29 cellular contexts compared by ENCODE assay signal in the genomic region with DNA sequence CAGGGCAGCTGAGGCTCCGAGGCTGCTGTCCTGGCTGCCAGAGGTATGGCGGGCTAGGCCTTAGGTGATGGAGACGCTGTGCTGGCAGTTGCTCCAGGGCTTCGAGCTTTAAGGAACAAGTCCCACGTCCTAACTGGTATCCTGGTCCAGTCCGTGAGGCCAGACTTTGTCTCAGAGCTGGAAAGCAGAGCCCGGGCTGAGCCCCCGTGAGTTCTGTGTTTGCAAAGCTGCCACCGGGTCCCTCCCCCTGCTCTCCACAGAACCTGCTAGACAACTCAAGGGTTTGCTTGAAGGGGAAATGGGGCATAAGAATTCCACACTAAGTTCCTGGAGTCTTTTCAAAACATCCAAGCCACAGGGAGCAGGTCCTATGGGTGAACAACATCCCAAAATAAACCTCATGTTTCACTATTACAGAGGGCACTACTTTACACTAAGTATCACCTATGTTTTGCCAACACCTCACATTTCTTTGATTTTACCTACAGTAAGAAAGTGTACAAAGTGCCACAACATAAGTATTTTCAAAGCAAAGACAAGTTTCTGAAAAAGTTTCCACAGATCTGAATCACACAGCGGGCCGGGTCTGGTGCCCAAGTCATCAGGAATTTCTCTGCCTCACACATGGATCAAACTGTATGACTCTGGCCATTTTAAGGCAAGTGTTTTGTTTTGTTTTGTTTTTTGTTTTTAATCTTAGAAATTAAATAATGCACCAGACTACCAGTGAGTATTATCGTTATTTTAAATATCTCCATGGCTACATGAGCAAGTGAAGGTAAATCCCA.
A peak's percentile ranks its signal among the peaks of the same experiment; 100 is the strongest.
DNase-seq lines count a peak whose midpoint lies in the region; ATAC-seq, FAIRE-seq and TF ChIP-seq lines count a peak whose summit lies in the region.
"Had no signal": no experiment of that assay in that cellular context is flagged by ENCODE, and none has a peak within 500 bp of the region (broad histone marks: within the 10 kb centered on the region; RNA-seq: fewer than 3 reads in every experiment).

No MANE protein-coding gene starts in this region.

- peak; percentile 42 for DNase-seq in DMS53 (lab: John Stamatoyannopoulos, UW)
- no peak for DNase-seq in DMS53 treated with DMSO at 0.1 percent for 48 hours (lab: John Stamatoyannopoulos, UW; ENCODE audit: unreplicated experiment)
- DNase-seq in PC-9 = no peak
- peak in 1 of 2 donors; percentile 69 for DNase-seq in left lung
- no peak for DNase-seq in type B pancreatic cell (ENCODE audit: extremely low spot score, unreplicated experiment)
- no peak for DNase-seq in activated naive CD4-positive, alpha-beta T cell treated with anti-CD3 and anti-CD28 coated beads for 36 hours
- no peak for DNase-seq in H54 (ENCODE audit: insufficient read length, low spot score)
- DNase-seq in SK-N-DZ (ENCODE audit: low spot score) = no peak
- DNase-seq: activated B cell treated with CpG ODN at 0.5 μM for 24 hours; activated CD8-positive, alpha-beta memory T cell treated with anti-CD3 and anti-CD28 coated beads, Interleukin-2, amount 50 U/mL, for 4 hours; aorta; caudate nucleus; CD4-positive, alpha-beta T cell; DMS 273 treated with DMSO at 0.1 percent for 48 hours; GDM1; H7; Kasumi-1; MV-4-11; naive B cell; NCI-H1694; NCI-H2227 treated with DMSO at 0.1 percent for 48 hours; Right ventricle myocardium superior; T-helper 9 cell had no signal

- no TSS peak for BruUV-seq in PC-9 (replicated peaks; lab: Mats Ljungman, UMichigan)

- no peaks in the 10 kb centered on the region for H3K9me3 Mint-ChIP-seq in type B pancreatic cell
- H3K9me3 Mint-ChIP-seq in activated naive CD4-positive, alpha-beta T cell treated with anti-CD3 and anti-CD28 coated beads for 36 hours = no peaks in the 10 kb centered on the region
- H3K9me3 Mint-ChIP-seq: activated B cell treated with CpG ODN at 0.5 μM for 24 hours; activated naive CD4-positive, alpha-beta T cell treated with anti-CD3 and anti-CD28 coated beads, Interleukin-2, amount 50 U/mL, for 72 hours; activated T-helper 17 cell treated with anti-CD3 and anti-CD28 coated beads, Interleukin-2, amount 50 U/mL, for 72 hours; CD4-positive, alpha-beta T cell; dendritic cell treated with granulocyte-macrophage colony-stimulating factor and Interleukin-4, amounts not matched to agents 40 ng/mL and 50 ng/mL, for 4 days; naive B cell had no signal

- H3K27me3 ChIP-seq in PC-9 (ENCODE audit: insufficient read depth, low read depth) (no peaks in the 10 kb centered on the region), left lung (no peaks in the 10 kb centered on the region)

- no peak overlapping the region for H3K4me3 ChIP-seq in PC-9
- H3K4me3 ChIP-seq in left lung = no peak overlapping the region

- TF ChIP-seq CTCF in PC-9 (conservative IDR thresholded peaks at IDR 0.05) = no peak
- no peak for TF ChIP-seq CTCF in left lung (IDR thresholded peaks at IDR 0.05)
- TF ChIP-seq CTCF in type B pancreatic cell (conservative IDR thresholded peaks at IDR 0.05) = no peak

- no peak for FAIRE-seq in H54 (lab: Jason Lieb, UNC)
- FAIRE-seq: endometrium, GM18507 had no signal

- no peak overlapping the region for H3K27ac ChIP-seq in PC-9
- peak overlapping the region; percentile 8 to 36 for H3K27ac ChIP-seq in left lung
- H3K27ac ChIP-seq: 22Rv1 had no signal

- H4K20me1 ChIP-seq in PC-9 (ENCODE audit: insufficient read depth) = peaks cover 66% of the 10 kb centered on the region

- H3K36me3 Mint-ChIP-seq in type B pancreatic cell = peaks cover 4% of the 10 kb centered on the region
- H3K36me3 Mint-ChIP-seq in activated naive CD4-positive, alpha-beta T cell treated with anti-CD3 and anti-CD28 coated beads for 36 hours (ENCODE audit: low read depth) = no peaks in the 10 kb centered on the region
- H3K36me3 Mint-ChIP-seq: activated naive CD4-positive, alpha-beta T cell treated with anti-CD3 and anti-CD28 coated beads, Interleukin-2, amount 50 U/mL, for 72 hours; naive B cell had no signal

- H3K4me2 ChIP-seq in PC-9 = 0 out of 2 replicates have a peak overlapping the region, but pooled peaks have one; percentile 4

- H3K79me2 ChIP-seq in PC-9 (ENCODE audit: low read depth) = peaks cover 35% of the 10 kb centered on the region; the same call in 1 of the 2 replicates

- no peaks in the 10 kb centered on the region for H3K27me3 Mint-ChIP-seq in type B pancreatic cell
- H3K27me3 Mint-ChIP-seq in activated naive CD4-positive, alpha-beta T cell treated with anti-CD3 and anti-CD28 coated beads for 36 hours (ENCODE audit: low read depth) = no peaks in the 10 kb centered on the region
- H3K27me3 Mint-ChIP-seq: activated B cell treated with CpG ODN at 0.5 μM for 24 hours; activated T-helper 17 cell treated with anti-CD3 and anti-CD28 coated beads, Interleukin-2, amount 50 U/mL, for 72 hours; CD4-positive, alpha-beta T cell; dendritic cell treated with granulocyte-macrophage colony-stimulating factor and Interleukin-4, amounts not matched to agents 40 ng/mL and 50 ng/mL, for 4 days; naive B cell had no signal

- POLR2A ChIA-PET in PC-9 (lab: Charles Lee; ENCODE audit: unreplicated experiment) = no interaction called here

- H3K4me1 ChIP-seq in PC-9 (replicated peaks; ENCODE audit: insufficient read depth) (peaks cover 10% of the 10 kb centered on the region; the same call in 1 of the 2 replicates), left lung (peaks cover 1 to 33% of the 10 kb centered on the region in 2 donors)

- intact Hi-C loops in PC-9 (cut with micrococcal nuclease; ENCODE audit: unreplicated experiment) (no loop called here), left lung (cut with DNase I) (no loop called here)
- intact Hi-C loops in activated naive CD4-positive, alpha-beta T cell treated with anti-CD3 and anti-CD28 coated beads for 36 hours (cut with micrococcal nuclease) = no loop called here

- H3K9me2 ChIP-seq in PC-9 (ENCODE audit: insufficient read depth) = no peaks in the 10 kb centered on the region

- peaks cover 55% of the 10 kb centered on the region for H3K4me1 Mint-ChIP-seq in type B pancreatic cell (ENCODE audit: unreplicated experiment)
- peaks cover 14% of the 10 kb centered on the region for H3K4me1 Mint-ChIP-seq in activated naive CD4-positive, alpha-beta T cell treated with anti-CD3 and anti-CD28 coated beads for 36 hours (ENCODE audit: low read depth)

- H3K4me3 Mint-ChIP-seq in type B pancreatic cell = peak overlapping the region; percentile 7
- no peak overlapping the region for H3K4me3 Mint-ChIP-seq in activated naive CD4-positive, alpha-beta T cell treated with anti-CD3 and anti-CD28 coated beads for 36 hours
- H3K4me3 Mint-ChIP-seq: activated B cell treated with CpG ODN at 0.5 μM for 24 hours; activated T-helper 17 cell treated with anti-CD3 and anti-CD28 coated beads, Interleukin-2, amount 50 U/mL, for 72 hours; CD4-positive, alpha-beta T cell; dendritic cell treated with granulocyte-macrophage colony-stimulating factor and Interleukin-4, amounts not matched to agents 40 ng/mL and 50 ng/mL, for 4 days; naive B cell had no signal

- peak; percentile 91 for ATAC-seq in left lung
- ATAC-seq: activated naive CD4-positive, alpha-beta T cell treated with anti-CD3 and anti-CD28 coated beads, Interleukin-2, amount 50 U/mL, for 72 hours; activated T-helper 17 cell treated with anti-CD3 and anti-CD28 coated beads, Interleukin-2, amount 50 U/mL, for 72 hours had no signal

- H3K36me3 ChIP-seq in PC-9 (ENCODE audit: low read depth) (no peaks in the 10 kb centered on the region), left lung (no peaks in the 10 kb centered on the region)

- TF ChIP-seq POLR2A in H54 (IDR thresholded peaks at IDR 0.05; ENCODE audit: low read depth, low read length) = no peak

- peak overlapping the region; percentile 54 for H3K27ac Mint-ChIP-seq in type B pancreatic cell
- no peak overlapping the region for H3K27ac Mint-ChIP-seq in activated naive CD4-positive, alpha-beta T cell treated with anti-CD3 and anti-CD28 coated beads for 36 hours
- H3K27ac Mint-ChIP-seq: activated B cell treated with CpG ODN at 0.5 μM for 24 hours; activated naive CD4-positive, alpha-beta T cell treated with anti-CD3 and anti-CD28 coated beads, Interleukin-2, amount 50 U/mL, for 72 hours; activated T-helper 17 cell treated with anti-CD3 and anti-CD28 coated beads, Interleukin-2, amount 50 U/mL, for 72 hours; CD4-positive, alpha-beta T cell; dendritic cell treated with granulocyte-macrophage colony-stimulating factor and Interleukin-4, amounts not matched to agents 40 ng/mL and 50 ng/mL, for 4 days had no signal

- H3K9me3 ChIP-seq in PC-9 (ENCODE audit: insufficient read depth, low read depth) = no peaks in the 10 kb centered on the region
- H3K9me3 ChIP-seq in left lung = no peaks in the 10 kb centered on the region

- H2AFZ ChIP-seq in PC-9 = no peak overlapping the region

- CTCF ChIA-PET in PC-9 (lab: Charles Lee) = no interaction called here
- CTCF ChIA-PET in activated naive CD4-positive, alpha-beta T cell treated with anti-CD3 and anti-CD28 coated beads for 36 hours (lab: Charles Lee) = interaction anchor here (1.1 kb wide), 1 partner anchor 379 kb away, joined by 3 read pairs; no protein-coding TSS in a partner anchor

- 0 out of 2 replicates have a peak, but pooled peaks cover 4% of the 10 kb centered on the region for H3F3A ChIP-seq in PC-9 (ENCODE audit: insufficient read depth, low read depth)
